8 cellular contexts compared by ENCODE assay signal in genomic region chr1:10471411-10472219, GRCh38.
DNase-seq lines count a peak whose midpoint lies in the region; ATAC-seq lines count a peak whose summit lies in the region.

No MANE protein-coding gene starts in this region.

- H3K27me3 ChIP-seq in mucosa of stomach (ENCODE audit: control insufficient read depth, insufficient read depth, low read length): no peaks in the 10 kb centered on the region

- intact Hi-C loops in dendritic cell treated with granulocyte-macrophage colony-stimulating factor and Interleukin-4, amounts not matched to agents 40 ng/mL and 50 ng/mL, for 4 days (cut with micrococcal nuclease): no loop called here

- DNase-seq in T-helper 1 cell (no peak), NCI-H82 treated with DMSO at 0.1 percent for 48 hours (lab: John Stamatoyannopoulos, UW; ENCODE audit: unreplicated experiment) (peak; percentile 28), iPS-NIHi7 (ENCODE audit: extremely low spot score) (no peak)

- no peaks in the 10 kb centered on the region for H3K9me3 ChIP-seq in mucosa of stomach (ENCODE audit: control insufficient read depth, low read length)

- H3K27ac Mint-ChIP-seq in T-helper 1 cell treated with Interleukin-12 subunit alpha and Interleukin-12 subunit beta and Interleukin-4 antibody, amounts not matched to agents 30 μg/mL and 1 μg/mL, for 36 hours: peak overlapping the region; percentile 88
- H3K27ac Mint-ChIP-seq in dendritic cell treated with granulocyte-macrophage colony-stimulating factor and Interleukin-4, amounts not matched to agents 40 ng/mL and 50 ng/mL, for 4 days: peak overlapping the region; percentile 89

- H3K4me1 Mint-ChIP-seq in T-helper 1 cell treated with Interleukin-12 subunit alpha and Interleukin-12 subunit beta and Interleukin-4 antibody, amounts not matched to agents 30 μg/mL and 1 μg/mL, for 36 hours (ENCODE audit: low read depth): peaks cover 28% of the 10 kb centered on the region
- H3K4me1 Mint-ChIP-seq in dendritic cell treated with granulocyte-macrophage colony-stimulating factor and Interleukin-4, amounts not matched to agents 40 ng/mL and 50 ng/mL, for 4 days (ENCODE audit: low read depth): peaks cover 34% of the 10 kb centered on the region

- H3K4me3 Mint-ChIP-seq in T-helper 1 cell treated with Interleukin-12 subunit alpha and Interleukin-12 subunit beta and Interleukin-4 antibody, amounts not matched to agents 30 μg/mL and 1 μg/mL, for 36 hours: peak overlapping the region; percentile 91
- peak overlapping the region; percentile 93 for H3K4me3 Mint-ChIP-seq in dendritic cell treated with granulocyte-macrophage colony-stimulating factor and Interleukin-4, amounts not matched to agents 40 ng/mL and 50 ng/mL, for 4 days

- ATAC-seq in GM18511 (IDR thresholded peaks at IDR 0.05; ENCODE audit: unreplicated experiment) (no peak), GM21447 (IDR thresholded peaks at IDR 0.05; ENCODE audit: unreplicated experiment) (no peak)

- H3K36me3 Mint-ChIP-seq in T-helper 1 cell treated with Interleukin-12 subunit alpha and Interleukin-12 subunit beta and Interleukin-4 antibody, amounts not matched to agents 30 μg/mL and 1 μg/mL, for 36 hours (ENCODE audit: low read depth): peaks cover 4% of the 10 kb centered on the region
- peaks cover 39% of the 10 kb centered on the region for H3K36me3 Mint-ChIP-seq in dendritic cell treated with granulocyte-macrophage colony-stimulating factor and Interleukin-4, amounts not matched to agents 40 ng/mL and 50 ng/mL, for 4 days (ENCODE audit: low read depth)

- no peaks in the 10 kb centered on the region for H3K36me3 ChIP-seq in mucosa of stomach (ENCODE audit: control insufficient read depth, insufficient read depth, low read length)

- no peaks in the 10 kb centered on the region for H3K27me3 Mint-ChIP-seq in T-helper 1 cell treated with Interleukin-12 subunit alpha and Interleukin-12 subunit beta and Interleukin-4 antibody, amounts not matched to agents 30 μg/mL and 1 μg/mL, for 36 hours (ENCODE audit: low read depth)
- no peaks in the 10 kb centered on the region for H3K27me3 Mint-ChIP-seq in dendritic cell treated with granulocyte-macrophage colony-stimulating factor and Interleukin-4, amounts not matched to agents 40 ng/mL and 50 ng/mL, for 4 days

- peaks cover 11% of the 10 kb centered on the region for H3K4me1 ChIP-seq in mucosa of stomach (ENCODE audit: control insufficient read depth, insufficient read depth, low read length)

- peak overlapping the region; percentile 71 for H3K9ac ChIP-seq in mucosa of stomach (ENCODE audit: low read length)

- H3K9me3 Mint-ChIP-seq in T-helper 1 cell treated with Interleukin-12 subunit alpha and Interleukin-12 subunit beta and Interleukin-4 antibody, amounts not matched to agents 30 μg/mL and 1 μg/mL, for 36 hours: no peaks in the 10 kb centered on the region
- H3K9me3 Mint-ChIP-seq in dendritic cell treated with granulocyte-macrophage colony-stimulating factor and Interleukin-4, amounts not matched to agents 40 ng/mL and 50 ng/mL, for 4 days: no peaks in the 10 kb centered on the region

- peak overlapping the region; percentile 61 for H3K4me3 ChIP-seq in mucosa of stomach (ENCODE audit: low read length)
